ENCODE assay signal across 9 cellular contexts in genomic region chr2:28445448-28446258, GRCh38. TPM values are rescaled to one million over a fixed set of nuclear protein-coding genes. Genes with fewer than 3 reads are reported as not detected.
DNase-seq lines count a peak whose midpoint lies in the region; ATAC-seq lines count a peak whose summit lies in the region.
"Had no signal": no experiment of that assay in that cellular context is flagged by ENCODE, and none has a peak within 500 bp of the region (broad histone marks: within the 10 kb centered on the region; RNA-seq: fewer than 3 reads in every experiment).

No MANE protein-coding gene starts in this region.

- H3K4me3 Mint-ChIP-seq in stimulated activated naive CD8-positive, alpha-beta T cell treated with anti-CD3 and anti-CD28 coated beads, Interleukin-15, Interleukin-2, amounts not matched to agents 100 ng/mL and 50 ng/mL, for 24 hours: peak overlapping the region; percentile 43

- peaks cover 4% of the 10 kb centered on the region for H3K27me3 Mint-ChIP-seq in stimulated activated naive CD8-positive, alpha-beta T cell treated with anti-CD3 and anti-CD28 coated beads, Interleukin-15, Interleukin-2, amounts not matched to agents 100 ng/mL and 50 ng/mL, for 24 hours

- no peaks in the 10 kb centered on the region for H3K36me3 Mint-ChIP-seq in stimulated activated naive CD8-positive, alpha-beta T cell treated with anti-CD3 and anti-CD28 coated beads, Interleukin-15, Interleukin-2, amounts not matched to agents 100 ng/mL and 50 ng/mL, for 24 hours (ENCODE audit: low read depth)

- intact Hi-C loops in head of caudate nucleus (cut with DNase I): no loop called here

- peak overlapping the region; percentile 76 for H3K27ac Mint-ChIP-seq in stimulated activated naive CD8-positive, alpha-beta T cell treated with anti-CD3 and anti-CD28 coated beads, Interleukin-15, Interleukin-2, amounts not matched to agents 100 ng/mL and 50 ng/mL, for 24 hours

- no peak for ATAC-seq in GM21786 (IDR thresholded peaks at IDR 0.05; ENCODE audit: unreplicated experiment)

- peak; percentile 56 for DNase-seq in activated T-cell treated with anti-CD3 and anti-CD28 coated beads for 48 hours (ENCODE audit: low read depth)
- DNase-seq in activated T-cell treated with anti-CD3 and anti-CD28 coated beads for 4 hours: no peak
- DNase-seq in activated CD8-positive, alpha-beta memory T cell treated with anti-CD3 and anti-CD28 coated beads, Interleukin-2, amount 50 U/mL, for 4 hours: peak; percentile 34
- DNase-seq in head of caudate nucleus: peak in 39 of 42 donors; percentile 7 to 88 (median 55)
- no peak for DNase-seq in mesenteric fat pad (ENCODE audit: low spot score)
- DNase-seq in epidermal melanocyte (ENCODE audit: insufficient read length, low spot score): no peak
- DNase-seq: DND-41 had no signal

- peaks cover 3% of the 10 kb centered on the region for H3K9me3 Mint-ChIP-seq in stimulated activated naive CD8-positive, alpha-beta T cell treated with anti-CD3 and anti-CD28 coated beads, Interleukin-15, Interleukin-2, amounts not matched to agents 100 ng/mL and 50 ng/mL, for 24 hours

- H3K4me1 Mint-ChIP-seq in stimulated activated naive CD8-positive, alpha-beta T cell treated with anti-CD3 and anti-CD28 coated beads, Interleukin-15, Interleukin-2, amounts not matched to agents 100 ng/mL and 50 ng/mL, for 24 hours (ENCODE audit: low read depth): peaks cover 76% of the 10 kb centered on the region

RNA-seq across cellular contexts. Expression of gene PLB1, which starts 50.2 kb away (rescaled TPM):
- 6.3 TPM for total RNA-seq in mesenteric fat pad

RNA-seq across cellular contexts. Expression of gene FOSL2, which starts 53.0 kb away (rescaled TPM):
- total RNA-seq in mesenteric fat pad: 259 TPM

Comparison
In these comparisons a context has a peak if more than half of its experiments do, and no peak if none do; other contexts are left out.
1. DNase-seq: peak in activated T-cell treated with anti-CD3 and anti-CD28 coated beads for 48 hours (single experiment), activated CD8-positive, alpha-beta memory T cell treated with anti-CD3 and anti-CD28 coated beads, Interleukin-2, amount 50 U/mL, for 4 hours (single experiment) and head of caudate nucleus (39 of 42); none in activated T-cell treated with anti-CD3 and anti-CD28 coated beads for 4 hours (single experiment), mesenteric fat pad (single experiment) and epidermal melanocyte (single experiment).